Comparison of ENCODE assay signal across 8 cellular contexts in genomic region chr15:74040115-74040850, GRCh38. TPM values are rescaled to one million over a fixed set of nuclear protein-coding genes. Genes with fewer than 3 reads are reported as not detected.
DNase-seq lines count a peak whose midpoint lies in the region; ATAC-seq and TF ChIP-seq lines count a peak whose summit lies in the region.

No MANE protein-coding gene starts in this region.

- 66 to 81% (median 71%) methylated on average over 7 of the region's 7 CpGs for WGBS in heart left ventricle, 4 donors

- no peaks in the 10 kb centered on the region for H3F3A ChIP-seq in GM23338 (replicated peaks; ENCODE audit: low read depth)

- H3K9me3 Mint-ChIP-seq in GM23338 = no peaks in the 10 kb centered on the region; the same call in 2 of the 3 replicates

- no peak overlapping the region for H3K27ac Mint-ChIP-seq in GM23338

- TF ChIP-seq CTCF in heart left ventricle (IDR thresholded peaks at IDR 0.05) (no peak), GM23338 (conservative IDR thresholded peaks at IDR 0.05; ENCODE audit: low read depth in 2 of 2) (no peak)

- H3K79me2 ChIP-seq in GM23338 (replicated peaks; ENCODE audit: insufficient read depth) = no peaks in the 10 kb centered on the region

- H4K20me1 ChIP-seq in GM23338 (replicated peaks; ENCODE audit: insufficient read depth) = no peaks in the 10 kb centered on the region; the same call in 1 of the 2 replicates

- DNase-seq in H7 (peak; percentile 60), amniotic stem cell (lab: John Stamatoyannopoulos, UW) (peak; percentile 18), heart left ventricle (peak in 4 of 5 donors; percentile 73 to 85 (median 76)), superior temporal gyrus (ENCODE audit: extremely low spot score) (no peak), cerebellar nuclear complex (lab: John Stamatoyannopoulos, UW) (no peak), mesenteric fat pad (ENCODE audit: low spot score) (no peak), GM23338 (ENCODE audit: low spot score) (no peak)

- no peaks in the 10 kb centered on the region for H3K9me3 ChIP-seq in heart left ventricle

- no peaks in the 10 kb centered on the region for H3K9me2 ChIP-seq in GM23338 (ENCODE audit: insufficient read depth)

- peaks cover 37% of the 10 kb centered on the region for H3K4me1 Mint-ChIP-seq in GM23338

- H3K27ac ChIP-seq in heart left ventricle = peak overlapping the region; percentile 41 to 86 (median 74)
- H3K27ac ChIP-seq in skin epidermis = peak overlapping the region in 20 of 21 experiments; percentile 24 to 92 (median 80)
- no peak overlapping the region for H3K27ac ChIP-seq in GM23338 (ENCODE audit: low read depth)

- TF ChIP-seq POLR2A in heart left ventricle (IDR thresholded peaks at IDR 0.05) = no peak

- no peaks in the 10 kb centered on the region; the same call in 1 of the 3 replicates for H3K36me3 Mint-ChIP-seq in GM23338 (ENCODE audit: low read depth)

- peaks cover 27% of the 10 kb centered on the region for H3K27me3 Mint-ChIP-seq in GM23338 (ENCODE audit: insufficient read depth, low read depth, poor library complexity)

- ATAC-seq in heart left ventricle = peak; percentile 43 to 81 (median 72)
- no peak for ATAC-seq in GM23338

- H3K36me3 ChIP-seq in H7 (replicated peaks; ENCODE audit: control insufficient read depth, insufficient read depth, low read length) (no peaks in the 10 kb centered on the region; the same call in 1 of the 2 replicates), heart left ventricle (peaks cover 0 to 69% (median 30%) of the 10 kb centered on the region in 9 donors), GM23338 (ENCODE audit: insufficient read depth) (no peaks in the 10 kb centered on the region)

- no peak overlapping the region for H3K4me2 ChIP-seq in GM23338

- H2AFZ ChIP-seq in GM23338 = no peak overlapping the region

- H3K4me3 Mint-ChIP-seq in GM23338 = no peak overlapping the region

- intact Hi-C loops in heart left ventricle (cut with DNase I) = loop anchor here in 4 of 10 donors (5.0 kb wide), 4 partner anchors 43 to 68 kb away; partner anchors contain the start of genes PML (in 1 of the 4) and STOML1 (in 1 of the 4)

- H3K4me3 ChIP-seq in H7 (ENCODE audit: insufficient read depth, low read depth, low read length) (no peak overlapping the region), heart left ventricle (no peak overlapping the region), skin epidermis (no peak overlapping the region), GM23338 (no peak overlapping the region)

- no peaks in the 10 kb centered on the region for H3K27me3 ChIP-seq in H7 (ENCODE audit: control insufficient read depth, insufficient read depth, low read length)
- no peaks in the 10 kb centered on the region for H3K27me3 ChIP-seq in heart left ventricle
- no peaks in the 10 kb centered on the region for H3K27me3 ChIP-seq in GM23338 (ENCODE audit: insufficient read depth)

- H3K4me1 ChIP-seq in heart left ventricle = peaks cover 6 to 80% (median 47%) of the 10 kb centered on the region in 12 donors
- peaks cover 14% of the 10 kb centered on the region for H3K4me1 ChIP-seq in GM23338 (ENCODE audit: insufficient read depth)

TF ChIP-seq in GM23338, 12 proteins besides CTCF, POLR2A, EP300 and RAD21:
- TF ChIP-seq POLR2AphosphoS5 (IDR thresholded peaks at IDR 0.05; ENCODE audit: low read depth) (no peak), EZH2 (IDR thresholded peaks at IDR 0.05; ENCODE audit: low read depth, unreplicated experiment) (no peak)

RNA-seq across cellular contexts. Expression of gene GOLGA6A, which starts 42.1 kb away (rescaled TPM):
- total RNA-seq in H7 (2014; rRNA removed; shearing (Covaris generic)) = 2.2 and 4.7 TPM in 2 replicates
- not detected for total RNA-seq in heart left ventricle
- not detected for polyA plus RNA-seq in heart left ventricle
- total RNA-seq in mesenteric fat pad = not detected
- total RNA-seq in GM23338 (2014; rRNA removed; shearing (Covaris generic)) = 2.1 and 7.5 TPM in 2 replicates
- 0.18 and 0.57 TPM in 2 replicates for polyA plus RNA-seq in GM23338 (2016; fragmentation: Nextera tagmentation; extraction: Ambion mirVana)

RNA-seq across cellular contexts. Expression of gene PML, which starts 45.8 kb away (rescaled TPM):
- 23.2 and 24.9 TPM in 2 replicates for total RNA-seq in H7 (2014; rRNA removed; shearing (Covaris generic))
- total RNA-seq in heart left ventricle = 10 to 100 TPM; 18.4 to 68.7 (median 28.0) TPM
- polyA plus RNA-seq in heart left ventricle = 10 to 100 TPM; 17.0 to 20.8 TPM
- 92.3 TPM for total RNA-seq in mesenteric fat pad
- total RNA-seq in GM23338 (2014; rRNA removed; shearing (Covaris generic)) = 73.1 and 85.3 TPM in 2 replicates
- 18.9 and 19.0 TPM in 2 replicates for polyA plus RNA-seq in GM23338 (2016; fragmentation: Nextera tagmentation; extraction: Ambion mirVana)

RNA-seq across cellular contexts. Expression of gene STOML1, which starts 48.2 kb away (rescaled TPM):
- 10.5 and 13.6 TPM in 2 replicates for total RNA-seq in H7 (2014; rRNA removed; shearing (Covaris generic))
- total RNA-seq in heart left ventricle (10 to 100 TPM; 25.0 to 41.1 (median 27.4) TPM), mesenteric fat pad (18.6 TPM)
- polyA plus RNA-seq in heart left ventricle (10 to 100 TPM; 27.7 to 38.9 TPM), GM23338 (2016; fragmentation: Nextera tagmentation; extraction: Ambion mirVana) (1.5 and 2.3 TPM in 2 replicates)
- total RNA-seq in GM23338 (2014; rRNA removed; shearing (Covaris generic)) = 2.4 and 2.7 TPM in 2 replicates

Comparison
In these comparisons a context has a peak if more than half of its experiments do, and no peak if none do; other contexts are left out.
1. DNase-seq: peak in H7 (single experiment), amniotic stem cell (single experiment) and heart left ventricle (4 of 5); none in superior temporal gyrus (single experiment), cerebellar nuclear complex (0 of 2), mesenteric fat pad (single experiment) and GM23338 (single experiment).